Comparison of ENCODE assay signal across 22 cellular contexts in genomic region chr6:89485320-89485719, GRCh38.
"Had no signal": no experiment of that assay in that cellular context is flagged by ENCODE, and none has a peak within 500 bp of the region (broad histone marks: within the 10 kb centered on the region; RNA-seq: fewer than 3 reads in every experiment).

No MANE protein-coding gene starts in this region.

- H3K36me3 Mint-ChIP-seq: natural killer cell, type B pancreatic cell had no signal

- H3K9me3 Mint-ChIP-seq: activated T-cell treated with anti-CD3 and anti-CD28 coated beads, Interleukin-2, amount 50 U/mL, for 72 hours; memory B cell; natural killer cell; type B pancreatic cell had no signal

- H3K4me3 Mint-ChIP-seq: activated naive CD8-positive, alpha-beta T cell; activated T-cell treated with anti-CD3 and anti-CD28 coated beads, Interleukin-2, amount 50 U/mL, for 72 hours; memory B cell; natural killer cell; type B pancreatic cell had no signal

- H3K4me1 Mint-ChIP-seq: memory B cell, natural killer cell had no signal

- H3K27me3 ChIP-seq: breast epithelium, heart left ventricle, neutrophil, right lobe of liver, testis, uterus had no signal

- H3K4me3 ChIP-seq: breast epithelium, heart left ventricle, right lobe of liver, testis, uterus had no signal

- H3K27me3 Mint-ChIP-seq: activated naive CD8-positive, alpha-beta T cell; memory B cell; progenitor cell of endocrine pancreas; type B pancreatic cell had no signal

- H3K4me1 ChIP-seq: breast epithelium, right lobe of liver had no signal

- H3K27ac Mint-ChIP-seq: activated naive CD8-positive, alpha-beta T cell; activated T-cell treated with anti-CD3 and anti-CD28 coated beads, Interleukin-2, amount 50 U/mL, for 72 hours; memory B cell; natural killer cell; progenitor cell of endocrine pancreas; type B pancreatic cell had no signal

- DNase-seq: activated CD4-positive, alpha-beta T cell treated with anti-CD3 and anti-CD28 coated beads for 4 hours; activated CD4-positive, alpha-beta T cell treated with anti-CD3 and anti-CD28 coated beads, Interleukin-2, amount 50 U/mL, for 4 hours; activated naive CD4-positive, alpha-beta T cell treated with Interleukin-2 at 50 U/mL for 16 hours; activated T-cell treated with anti-CD3 and anti-CD28 coated beads for 4 hours; activated T-cell treated with anti-CD3 and anti-CD28 coated beads, Interleukin-2, amount 50 U/mL, for 72 hours; central memory CD4-positive, alpha-beta T cell; foreskin fibroblast; heart left ventricle; natural killer cell; right lobe of liver; stimulated activated CD4-positive, alpha-beta T cell treated with anti-CD3 and anti-CD28 coated beads, Interleukin-2, amount 100 ng/mL, for 48 hours; stimulated activated naive CD8-positive, alpha-beta T cell treated with anti-CD3 and anti-CD28 coated beads, Interleukin-15, Interleukin-2, amounts not matched to agents 100 U/mL and 50 U/mL, for 24 hours; testis; uterus had no signal

- H3K36me3 ChIP-seq: breast epithelium, heart left ventricle, neutrophil, right lobe of liver, uterus had no signal

- H3K9me3 ChIP-seq: breast epithelium, heart left ventricle, neutrophil, right lobe of liver, testis, uterus had no signal

- H3K27ac ChIP-seq: breast epithelium, heart left ventricle, neutrophil, right lobe of liver, uterus, VCaP had no signal

- ATAC-seq: activated T-cell treated with anti-CD3 and anti-CD28 coated beads, Interleukin-2, amount 50 U/mL, for 72 hours; esophagus mucosa; heart left ventricle; natural killer cell; right lobe of liver; stimulated activated naive CD8-positive, alpha-beta T cell treated with anti-CD3 and anti-CD28 coated beads, Interleukin-15, Interleukin-2, amounts not matched to agents 100 U/mL and 50 U/mL, for 24 hours had no signal
